Comparison of ENCODE assay signal across 8 cellular contexts in genomic region chr9:136808075-136808780, GRCh38. TPM values are rescaled to one million over a fixed set of nuclear protein-coding genes. Genes with fewer than 3 reads are reported as not detected.
DNase-seq lines count a peak whose midpoint lies in the region; ATAC-seq, FAIRE-seq and TF ChIP-seq lines count a peak whose summit lies in the region.

No MANE protein-coding gene starts in this region.

- H3K4me3 Mint-ChIP-seq in astrocyte (ENCODE audit: unreplicated experiment): peak overlapping the region; percentile 91

- peaks cover 54% of the 10 kb centered on the region for H3K79me2 ChIP-seq in astrocyte (ENCODE audit: insufficient read depth, low read length)

- no peak for FAIRE-seq in astrocyte (lab: Jason Lieb, UNC)

- H3K36me3 ChIP-seq in astrocyte (ENCODE audit: insufficient read depth, low read length): peaks cover 8% of the 10 kb centered on the region
- H3K36me3 ChIP-seq in iPS-20b (ENCODE audit: insufficient read depth, low read depth, low read length): peaks cover 38% of the 10 kb centered on the region

- H3K27me3 ChIP-seq in astrocyte (ENCODE audit: insufficient read depth, low read length): no peaks in the 10 kb centered on the region
- peaks cover 12% of the 10 kb centered on the region for H3K27me3 ChIP-seq in iPS-20b (ENCODE audit: insufficient read depth, low read length)

- peaks cover 8% of the 10 kb centered on the region for H3K36me3 Mint-ChIP-seq in astrocyte (ENCODE audit: low read depth, unreplicated experiment)

- peak; percentile 61 for DNase-seq in RPMI8226
- DNase-seq in astrocyte (ENCODE audit: low read depth): no peak
- peak; percentile 50 to 55 for DNase-seq in stimulated activated CD4-positive, alpha-beta T cell treated with anti-CD3 and anti-CD28 coated beads, Interleukin-2, amount 100 ng/mL, for 24 hours
- DNase-seq in NCI-H1105 (lab: John Stamatoyannopoulos, UW): no peak
- no peak for DNase-seq in MV-4-11 (lab: John Stamatoyannopoulos, UW)

- TF ChIP-seq CTCF in astrocyte (IDR thresholded peaks at IDR 0.05; ENCODE audit: insufficient read depth, low read depth, low read length): no peak

- no peaks in the 10 kb centered on the region for H3K27me3 Mint-ChIP-seq in astrocyte (ENCODE audit: low read depth, unreplicated experiment)

- no peaks in the 10 kb centered on the region for H3K9me3 ChIP-seq in astrocyte (ENCODE audit: insufficient read depth, low read depth, low read length)
- no peaks in the 10 kb centered on the region for H3K9me3 ChIP-seq in iPS-20b (ENCODE audit: insufficient read depth, low read depth, low read length)

- H3K4me1 Mint-ChIP-seq in astrocyte (ENCODE audit: low read depth, unreplicated experiment): peaks cover 13% of the 10 kb centered on the region

- H3K4me2 ChIP-seq in astrocyte (ENCODE audit: low read length): peak overlapping the region; percentile 94

- ATAC-seq in GM18517 (IDR thresholded peaks at IDR 0.05; ENCODE audit: unreplicated experiment): peak; percentile 22
- peak; percentile 28 for ATAC-seq in HG02763 (IDR thresholded peaks at IDR 0.05; ENCODE audit: unreplicated experiment)

- no peaks in the 10 kb centered on the region for H3K9me3 Mint-ChIP-seq in astrocyte (ENCODE audit: unreplicated experiment)

- H3K27ac Mint-ChIP-seq in astrocyte (ENCODE audit: unreplicated experiment): no peak overlapping the region

- H2AFZ ChIP-seq in astrocyte (ENCODE audit: low read depth, low read length): peak overlapping the region; percentile 66

- H3K27ac ChIP-seq in astrocyte (ENCODE audit: low read depth, low read length) (peak overlapping the region; percentile 61), iPS-20b (ENCODE audit: low read length) (peak overlapping the region; percentile 12)

- H3K9ac ChIP-seq in astrocyte (ENCODE audit: low read length) (peak overlapping the region; percentile 90), iPS-20b (ENCODE audit: low read depth, low read length) (peak overlapping the region; percentile 83)

- H3K4me3 ChIP-seq in astrocyte (ENCODE audit: insufficient read depth, low read depth, low read length) (peak overlapping the region; percentile 66), iPS-20b (ENCODE audit: low read length) (peak overlapping the region; percentile 98)

- H3K4me1 ChIP-seq in astrocyte (ENCODE audit: insufficient read depth, low read length) (peaks cover 19% of the 10 kb centered on the region), iPS-20b (ENCODE audit: insufficient read depth, low read length) (peaks cover 8% of the 10 kb centered on the region; the same call in 1 of the 2 replicates)

- peaks cover 44% of the 10 kb centered on the region for H4K20me1 ChIP-seq in astrocyte (ENCODE audit: insufficient read depth, low read length)

RNA-seq across cellular contexts. Expression of gene RABL6, which starts 0.5 kb away (rescaled TPM):
- 62.0 and 69.4 TPM in 2 replicates for total RNA-seq in astrocyte

RNA-seq across cellular contexts. Expression of gene CCDC183, which starts 12.1 kb away (rescaled TPM):
- total RNA-seq in astrocyte: 0.84 and 1.3 TPM in 2 replicates

RNA-seq across cellular contexts. Expression of gene TMEM141, which starts 17.1 kb away (rescaled TPM):
- 40.8 and 46.4 TPM in 2 replicates for total RNA-seq in astrocyte

RNA-seq across cellular contexts. Expression of gene AJM1, which starts 34.0 kb away (rescaled TPM):
- 3.3 and 4.2 TPM in 2 replicates for total RNA-seq in astrocyte

RNA-seq across cellular contexts. Expression of gene PHPT1, which starts 41.0 kb away (rescaled TPM):
- total RNA-seq in astrocyte: 192 and 215 TPM in 2 replicates

Comparison
In these comparisons a context has a peak if more than half of its experiments do, and no peak if none do; other contexts are left out.
1. DNase-seq: peak in RPMI8226 (single experiment) and stimulated activated CD4-positive, alpha-beta T cell treated with anti-CD3 and anti-CD28 coated beads, Interleukin-2, amount 100 ng/mL, for 24 hours (2 of 2); none in astrocyte (single experiment), NCI-H1105 (single experiment) and MV-4-11 (single experiment).